Comparison of ENCODE assay signal across 10 cellular contexts in the genomic region with DNA sequence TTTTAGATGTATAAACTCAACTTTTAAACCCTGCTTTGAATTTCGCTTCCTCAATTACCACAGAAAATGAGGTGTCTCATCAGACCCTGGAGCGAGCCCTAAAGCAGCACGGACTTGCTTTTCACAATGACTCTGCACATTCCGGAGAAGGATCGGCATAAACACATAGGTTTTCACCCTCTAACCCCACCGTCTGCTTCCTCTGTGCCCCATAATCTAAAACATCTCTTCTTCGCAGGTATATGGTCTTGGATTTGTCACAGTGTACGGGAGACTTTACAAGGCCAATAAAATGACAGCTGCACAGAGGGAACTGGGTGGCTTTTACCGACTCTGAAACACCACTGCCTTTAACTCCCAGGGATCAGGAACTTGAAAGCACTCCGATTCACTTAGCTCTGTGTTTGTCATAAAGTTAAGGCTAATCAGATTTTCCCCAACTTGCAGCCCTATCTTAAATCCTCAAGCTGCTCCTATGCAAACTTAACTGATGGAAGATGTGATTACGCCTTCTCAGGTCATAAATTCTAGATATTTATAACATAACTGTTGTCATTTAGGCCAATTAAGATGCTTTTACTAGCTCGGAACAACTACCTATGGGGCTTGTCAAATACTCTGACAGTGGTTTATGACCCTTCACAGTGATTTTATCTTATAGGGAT.
A peak's percentile ranks its signal among the peaks of the same experiment; 100 is the strongest.
DNase-seq lines count a peak whose midpoint lies in the region; ATAC-seq and TF ChIP-seq lines count a peak whose summit lies in the region.
"Had no signal": no experiment of that assay in that cellular context is flagged by ENCODE, and none has a peak within 500 bp of the region (broad histone marks: within the 10 kb centered on the region; RNA-seq: fewer than 3 reads in every experiment).

No MANE protein-coding gene starts in this region.

- H3K27ac ChIP-seq in colonic mucosa = no peak overlapping the region
- H3K27ac ChIP-seq: parathyroid adenoma had no signal

- TF ChIP-seq POLR2A in GM18505 (IDR thresholded peaks at IDR 0.05; ENCODE audit: borderline replicate concordance, extremely low read depth, insufficient read depth, insufficient read length) = no peak

- H3K4me3 ChIP-seq in AG09309 (ENCODE audit: control insufficient read depth, low read depth, low read length) (no peak overlapping the region), colonic mucosa (no peak overlapping the region)

- H3K27me3 ChIP-seq in colonic mucosa = no peaks in the 10 kb centered on the region

- TF ChIP-seq CTCF in AG09309 (IDR thresholded peaks at IDR 0.05; ENCODE audit: control insufficient read depth, insufficient read depth, low read depth, low read length, missing control alignments) = no peak
- no peak for TF ChIP-seq CTCF in colonic mucosa (IDR thresholded peaks at IDR 0.05)

- H3K36me3 ChIP-seq in colonic mucosa = no peaks in the 10 kb centered on the region

- peak; percentile 73 for DNase-seq in AG09309 (ENCODE audit: low read depth)
- DNase-seq in LoVo (ENCODE audit: low spot score) = peak; percentile 70
- DNase-seq in colonic mucosa = peak; percentile 55
- DNase-seq in mesenteric fat pad (ENCODE audit: low spot score) = no peak
- DNase-seq in NCI-H526 treated with DMSO at 0.1 percent for 48 hours (lab: John Stamatoyannopoulos, UW) = no peak
- no peak for DNase-seq in activated CD8-positive, alpha-beta memory T cell treated with anti-CD3 and anti-CD28 coated beads for 24 hours
- DNase-seq: stimulated activated naive CD8-positive, alpha-beta T cell treated with anti-CD3 and anti-CD28 coated beads, Interleukin-15, Interleukin-2, amounts not matched to agents 100 U/mL and 50 U/mL, for 24 hours had no signal

- ATAC-seq in GM21619 (IDR thresholded peaks at IDR 0.05; ENCODE audit: unreplicated experiment) = peak; percentile 46
- ATAC-seq in GM18505 (IDR thresholded peaks at IDR 0.05; ENCODE audit: unreplicated experiment) = no peak
- ATAC-seq: stimulated activated naive CD8-positive, alpha-beta T cell treated with anti-CD3 and anti-CD28 coated beads, Interleukin-15, Interleukin-2, amounts not matched to agents 100 U/mL and 50 U/mL, for 24 hours had no signal

- H3K4me1 ChIP-seq in colonic mucosa = no peaks in the 10 kb centered on the region

- H3K9me3 ChIP-seq in colonic mucosa = no peaks in the 10 kb centered on the region

- intact Hi-C loops in colonic mucosa (cut with DNase I) = no loop called here

- H3K9ac ChIP-seq in colonic mucosa (ENCODE audit: low read depth in 2 of 2, low read length in 2 of 2) = no peak overlapping the region
- H3K9ac ChIP-seq: parathyroid adenoma had no signal

Comparison
In these comparisons a context has a peak if more than half of its experiments do, and no peak if none do; other contexts are left out.
1. DNase-seq: peak in AG09309 (single experiment), LoVo (single experiment) and colonic mucosa (single experiment); none in mesenteric fat pad (single experiment), NCI-H526 treated with DMSO at 0.1 percent for 48 hours (single experiment) and activated CD8-positive, alpha-beta memory T cell treated with anti-CD3 and anti-CD28 coated beads for 24 hours (single experiment).